ENCODE assay signal across 1 cellular context in genomic region chrX:154519389-154519788, GRCh38.
TF ChIP-seq lines count a peak whose summit lies in the region.

No MANE protein-coding gene starts in this region.

TF ChIP-seq in K562, 482 proteins besides CTCF, POLR2A, EP300 and RAD21 (continued from another document):
- TF ChIP-seq, protein P1, sequence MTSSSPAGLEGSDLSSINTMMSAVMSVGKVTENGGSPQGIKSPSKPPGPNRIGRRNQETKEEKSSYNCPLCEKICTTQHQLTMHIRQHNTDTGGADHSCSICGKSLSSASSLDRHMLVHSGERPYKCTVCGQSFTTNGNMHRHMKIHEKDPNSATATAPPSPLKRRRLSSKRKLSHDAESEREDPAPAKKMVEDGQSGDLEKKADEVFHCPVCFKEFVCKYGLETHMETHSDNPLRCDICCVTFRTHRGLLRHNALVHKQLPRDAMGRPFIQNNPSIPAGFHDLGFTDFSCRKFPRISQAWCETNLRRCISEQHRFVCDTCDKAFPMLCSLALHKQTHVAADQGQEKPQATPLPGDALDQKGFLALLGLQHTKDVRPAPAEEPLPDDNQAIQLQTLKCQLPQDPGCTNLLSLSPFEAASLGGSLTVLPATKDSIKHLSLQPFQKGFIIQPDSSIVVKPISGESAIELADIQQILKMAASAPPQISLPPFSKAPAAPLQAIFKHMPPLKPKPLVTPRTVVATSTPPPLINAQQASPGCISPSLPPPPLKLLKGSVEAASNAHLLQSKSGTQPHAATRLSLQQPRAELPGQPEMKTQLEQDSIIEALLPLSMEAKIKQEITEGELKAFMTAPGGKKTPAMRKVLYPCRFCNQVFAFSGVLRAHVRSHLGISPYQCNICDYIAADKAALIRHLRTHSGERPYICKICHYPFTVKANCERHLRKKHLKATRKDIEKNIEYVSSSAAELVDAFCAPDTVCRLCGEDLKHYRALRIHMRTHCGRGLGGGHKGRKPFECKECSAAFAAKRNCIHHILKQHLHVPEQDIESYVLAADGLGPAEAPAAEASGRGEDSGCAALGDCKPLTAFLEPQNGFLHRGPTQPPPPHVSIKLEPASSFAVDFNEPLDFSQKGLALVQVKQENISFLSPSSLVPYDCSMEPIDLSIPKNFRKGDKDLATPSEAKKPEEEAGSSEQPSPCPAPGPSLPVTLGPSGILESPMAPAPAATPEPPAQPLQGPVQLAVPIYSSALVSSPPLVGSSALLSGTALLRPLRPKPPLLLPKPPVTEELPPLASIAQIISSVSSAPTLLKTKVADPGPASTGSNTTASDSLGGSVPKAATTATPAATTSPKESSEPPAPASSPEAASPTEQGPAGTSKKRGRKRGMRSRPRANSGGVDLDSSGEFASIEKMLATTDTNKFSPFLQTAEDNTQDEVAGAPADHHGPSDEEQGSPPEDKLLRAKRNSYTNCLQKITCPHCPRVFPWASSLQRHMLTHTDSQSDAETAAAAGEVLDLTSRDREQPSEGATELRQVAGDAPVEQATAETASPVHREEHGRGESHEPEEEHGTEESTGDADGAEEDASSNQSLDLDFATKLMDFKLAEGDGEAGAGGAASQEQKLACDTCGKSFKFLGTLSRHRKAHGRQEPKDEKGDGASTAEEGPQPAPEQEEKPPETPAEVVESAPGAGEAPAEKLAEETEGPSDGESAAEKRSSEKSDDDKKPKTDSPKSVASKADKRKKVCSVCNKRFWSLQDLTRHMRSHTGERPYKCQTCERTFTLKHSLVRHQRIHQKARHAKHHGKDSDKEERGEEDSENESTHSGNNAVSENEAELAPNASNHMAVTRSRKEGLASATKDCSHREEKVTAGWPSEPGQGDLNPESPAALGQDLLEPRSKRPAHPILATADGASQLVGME (CRISPR knock-in tag; IDR thresholded peaks at IDR 0.05), result no peak
- TF ChIP-seq RBM14 (IDR thresholded peaks at IDR 0.05; ENCODE audit: borderline replicate concordance, insufficient read depth, low read depth, low read length) (no peak), SP2 (IDR thresholded peaks at IDR 0.05; ENCODE audit: extremely low read depth, low read depth, low read length, poor library complexity, severe bottlenecking) (no peak), MTA3 (IDR thresholded peaks at IDR 0.05; ENCODE audit: borderline replicate concordance) (no peak), ZNF764 (CRISPR knock-in tag; IDR thresholded peaks at IDR 0.05; ENCODE audit: low read depth) (no peak), PHF8 (IDR thresholded peaks at IDR 0.05; ENCODE audit: borderline replicate concordance, low read length) (no peak), SMAD2 (IDR thresholded peaks at IDR 0.05; ENCODE audit: low read depth, low read length) (no peak), TAF15 (IDR thresholded peaks at IDR 0.05; ENCODE audit: low read depth, low read length) (no peak), TFAM (CRISPR knock-in tag; conservative IDR thresholded peaks at IDR 0.05) (no peak), PHTF2 (CRISPR knock-in tag; IDR thresholded peaks at IDR 0.05) (no peak), RUNX1 (IDR thresholded peaks at IDR 0.05; ENCODE audit: low read depth) (no peak), ARID1B (IDR thresholded peaks at IDR 0.05) (peak; percentile 38; the same call in 1 of the 2 replicates), CREB5 (CRISPR knock-in tag; IDR thresholded peaks at IDR 0.05) (no peak), ZNF583 (CRISPR knock-in tag; IDR thresholded peaks at IDR 0.05) (no peak), CBFA2T2 (conservative IDR thresholded peaks at IDR 0.05) (peak; percentile 37; the same call in 1 of the 2 replicates), FOXK1 (CRISPR knock-in tag; IDR thresholded peaks at IDR 0.05; ENCODE audit: borderline replicate concordance) (no peak), DDX20 (tag; IDR thresholded peaks at IDR 0.05; ENCODE audit: low read depth) (no peak), HMGXB4 (CRISPR knock-in tag; IDR thresholded peaks at IDR 0.05) (no peak), RAD51 (IDR thresholded peaks at IDR 0.05; ENCODE audit: borderline replicate concordance, low read depth) (no peak), ZSCAN29 (IDR thresholded peaks at IDR 0.05) (no peak), ZBTB5 (IDR thresholded peaks at IDR 0.05) (no peak), ZNF316 (IDR thresholded peaks at IDR 0.05) (no peak), ZNF184 (CRISPR knock-in tag; IDR thresholded peaks at IDR 0.05) (no peak), E2F3 (CRISPR knock-in tag; IDR thresholded peaks at IDR 0.05) (no peak), NR4A1 (CRISPR knock-in tag; IDR thresholded peaks at IDR 0.05) (no peak), NR4A1 (tag; IDR thresholded peaks at IDR 0.05) (no peak), MYC (IDR thresholded peaks at IDR 0.05; ENCODE audit: low read depth, low read length) (no peak), MYC (CRISPR knock-in tag; IDR thresholded peaks at IDR 0.05; ENCODE audit: borderline replicate concordance, low read depth) (no peak), GTF2E2 (tag; IDR thresholded peaks at IDR 0.05) (no peak), MNT (conservative IDR thresholded peaks at IDR 0.05) (no peak)
- TF ChIP-seq, protein P2, sequence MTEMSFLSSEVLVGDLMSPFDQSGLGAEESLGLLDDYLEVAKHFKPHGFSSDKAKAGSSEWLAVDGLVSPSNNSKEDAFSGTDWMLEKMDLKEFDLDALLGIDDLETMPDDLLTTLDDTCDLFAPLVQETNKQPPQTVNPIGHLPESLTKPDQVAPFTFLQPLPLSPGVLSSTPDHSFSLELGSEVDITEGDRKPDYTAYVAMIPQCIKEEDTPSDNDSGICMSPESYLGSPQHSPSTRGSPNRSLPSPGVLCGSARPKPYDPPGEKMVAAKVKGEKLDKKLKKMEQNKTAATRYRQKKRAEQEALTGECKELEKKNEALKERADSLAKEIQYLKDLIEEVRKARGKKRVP (CRISPR knock-in tag; IDR thresholded peaks at IDR 0.05), result no peak
TF ChIP-seq in K562: peak in this region for 8.
